Comparison of ENCODE assay signal across 27 cellular contexts in the genomic region with DNA sequence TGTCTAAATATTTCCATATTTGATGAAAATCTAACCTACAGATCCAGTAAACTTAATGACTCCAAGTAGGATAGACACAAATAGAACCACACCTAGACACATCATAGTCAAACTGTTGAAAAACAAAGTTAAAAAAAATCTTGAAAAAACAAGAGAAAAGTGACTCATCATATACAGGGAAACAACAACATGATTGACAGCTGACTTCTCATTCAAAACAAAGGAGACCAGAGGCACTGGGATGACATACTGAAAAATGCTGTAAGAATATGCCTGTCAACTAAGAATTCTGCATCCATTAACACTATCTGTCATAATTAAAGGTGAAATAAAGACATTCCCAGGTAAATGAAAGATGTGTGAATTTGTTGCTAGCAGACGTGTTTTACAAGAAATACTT. TPM values are rescaled to one million over a fixed set of nuclear protein-coding genes. Genes with fewer than 3 reads are reported as not detected.
"Had no signal": no experiment of that assay in that cellular context is flagged by ENCODE, and none has a peak within 500 bp of the region (broad histone marks: within the 10 kb centered on the region; RNA-seq: fewer than 3 reads in every experiment).

No MANE protein-coding gene starts in this region.

- H3K36me3 Mint-ChIP-seq: activated naive CD8-positive, alpha-beta T cell treated with anti-CD3 and anti-CD28 coated beads for 36 hours; T-cell had no signal

- H3K9ac ChIP-seq: KMS-11 had no signal

- H3K27ac Mint-ChIP-seq: activated CD4-positive, alpha-beta memory T cell treated with anti-CD3 and anti-CD28 coated beads, Interleukin-2, amount 10 ng/mL, durations not matched to agents 7 days and 5 days; activated CD4-positive, alpha-beta T cell treated with anti-CD3 and anti-CD28 coated beads for 36 hours; activated naive CD4-positive, alpha-beta T cell treated with anti-CD3 and anti-CD28 coated beads for 36 hours; activated naive CD8-positive, alpha-beta T cell treated with anti-CD3 and anti-CD28 coated beads for 36 hours; activated T-helper 17 cell treated with anti-CD3 and anti-CD28 coated beads, Interleukin-2, amount 50 U/mL, for 72 hours; T-cell had no signal

- H3K4me1 Mint-ChIP-seq: activated CD4-positive, alpha-beta memory T cell treated with anti-CD3 and anti-CD28 coated beads, Interleukin-2, amount 10 ng/mL, durations not matched to agents 7 days and 5 days; activated CD4-positive, alpha-beta T cell treated with anti-CD3 and anti-CD28 coated beads for 36 hours; activated naive CD8-positive, alpha-beta T cell treated with anti-CD3 and anti-CD28 coated beads for 36 hours; activated T-helper 17 cell treated with anti-CD3 and anti-CD28 coated beads, Interleukin-2, amount 50 U/mL, for 72 hours; T-cell had no signal

- ATAC-seq: activated CD4-positive, alpha-beta T cell treated with anti-CD3 and anti-CD28 coated beads for 36 hours; activated T-helper 17 cell treated with anti-CD3 and anti-CD28 coated beads, Interleukin-2, amount 50 U/mL, for 72 hours; T-cell had no signal

- H3K4me3 Mint-ChIP-seq: activated CD4-positive, alpha-beta memory T cell treated with anti-CD3 and anti-CD28 coated beads, Interleukin-2, amount 10 ng/mL, durations not matched to agents 7 days and 5 days; activated CD4-positive, alpha-beta T cell treated with anti-CD3 and anti-CD28 coated beads for 36 hours; activated naive CD4-positive, alpha-beta T cell treated with anti-CD3 and anti-CD28 coated beads for 36 hours; activated naive CD8-positive, alpha-beta T cell treated with anti-CD3 and anti-CD28 coated beads for 36 hours; activated T-helper 17 cell treated with anti-CD3 and anti-CD28 coated beads, Interleukin-2, amount 50 U/mL, for 72 hours; T-cell had no signal

- H3K27ac ChIP-seq: KMS-11, VCaP had no signal

- H3K27me3 Mint-ChIP-seq: activated CD4-positive, alpha-beta memory T cell treated with anti-CD3 and anti-CD28 coated beads, Interleukin-2, amount 10 ng/mL, durations not matched to agents 7 days and 5 days; activated CD4-positive, alpha-beta T cell treated with anti-CD3 and anti-CD28 coated beads for 36 hours; activated T-helper 17 cell treated with anti-CD3 and anti-CD28 coated beads, Interleukin-2, amount 50 U/mL, for 72 hours had no signal

- DNase-seq: activated CD4-positive, alpha-beta memory T cell treated with anti-CD3 and anti-CD28 coated beads, Interleukin-2, amount 10 ng/mL, durations not matched to agents 7 days and 5 days; activated CD4-positive, alpha-beta T cell treated with anti-CD3 and anti-CD28 coated beads for 36 hours; activated CD4-positive, alpha-beta T cell treated with anti-CD3 and anti-CD28 coated beads, Interleukin-2, amount 50 U/mL, for 1 hour; activated gamma-delta T cell; activated naive CD4-positive, alpha-beta T cell treated with anti-CD3 and anti-CD28 coated beads for 36 hours; activated naive CD8-positive, alpha-beta T cell treated with anti-CD3 and anti-CD28 coated beads for 36 hours; activated T-cell treated with anti-CD3 and anti-CD28 coated beads for 4 hours; activated T-cell treated with anti-CD3 and anti-CD28 coated beads, Interleukin-2, amount 50 U/mL, for 48 hours; caudate nucleus; MM.1S; NCI-H1105; NCI-H1436; NCI-H1694 treated with DMSO at 0.1 percent for 48 hours; NCI-H2029 treated with DMSO at 0.1 percent for 48 hours; NCI-H2171; NCI-H2227 treated with DMSO at 0.1 percent for 48 hours; NCI-H446 treated with DMSO at 0.1 percent for 48 hours; NCI-H524 treated with DMSO at 0.1 percent for 48 hours; NCI-H748 treated with DMSO at 0.1 percent for 48 hours; SIG-M5; T-cell had no signal

RNA-seq across cellular contexts. Expression of a gene that starts 38.8 kb away (rescaled TPM):
- total RNA-seq: activated CD4-positive, alpha-beta memory T cell treated with anti-CD3 and anti-CD28 coated beads, Interleukin-2, amount 10 ng/mL, durations not matched to agents 7 days and 5 days; activated CD4-positive, alpha-beta T cell treated with anti-CD3 and anti-CD28 coated beads for 36 hours; activated CD8-positive, alpha-beta memory T cell treated with anti-CD3 and anti-CD28 coated beads for 36 hours; activated naive CD4-positive, alpha-beta T cell treated with anti-CD3 and anti-CD28 coated beads for 36 hours; activated naive CD8-positive, alpha-beta T cell treated with anti-CD3 and anti-CD28 coated beads for 36 hours; activated T-helper 17 cell treated with anti-CD3 and anti-CD28 coated beads, Interleukin-2, amount 50 U/mL, for 72 hours; OCI-LY7; T-helper 2 cell treated with Interferon-gamma antibody and Interleukin-4, amounts not matched to agents 100 ng/mL and 5 ng/mL, for 36 hours had no signal
